In genomic region chr7:5456420-5456819, GRCh38 we compare ENCODE assay signal across 30 cellular contexts.
"Had no signal": no experiment of that assay in that cellular context is flagged by ENCODE, and none has a peak within 500 bp of the region (broad histone marks: within the 10 kb centered on the region; RNA-seq: fewer than 3 reads in every experiment).

No MANE protein-coding gene starts in this region.

- H3K27ac ChIP-seq: adrenal gland, epithelial cell of prostate, esophagus squamous epithelium had no signal

- H3K27me3 ChIP-seq: adrenal gland, body of pancreas had no signal

- FAIRE-seq: colon, endothelial cell of umbilical vein had no signal

- H3K4me3 ChIP-seq: adrenal gland, body of pancreas, esophagus squamous epithelium had no signal

- H3K36me3 ChIP-seq: adrenal gland, esophagus squamous epithelium had no signal

- ATAC-seq: activated CD4-positive, alpha-beta T cell treated with anti-CD3 and anti-CD28 coated beads for 36 hours; activated CD8-positive, alpha-beta memory T cell treated with anti-CD3 and anti-CD28 coated beads, Interleukin-2, amount 10 ng/mL, durations not matched to agents 7 days and 5 days; activated CD8-positive, alpha-beta T cell treated with anti-CD3 and anti-CD28 coated beads, Interleukin-2, amount 10 ng/mL, durations not matched to agents 7 days and 5 days; activated naive CD8-positive, alpha-beta T cell treated with anti-CD3 and anti-CD28 coated beads, Interleukin-2, amount 50 U/mL, for 24 hours; body of pancreas; effector memory CD8-positive, alpha-beta T cell had no signal

- H3K9me3 ChIP-seq: adrenal gland, body of pancreas, esophagus squamous epithelium had no signal

- DNase-seq: activated CD4-positive, alpha-beta memory T cell treated with anti-CD3 and anti-CD28 coated beads for 36 hours; activated CD4-positive, alpha-beta T cell treated with anti-CD3 and anti-CD28 coated beads for 36 hours; activated CD4-positive, alpha-beta T cell treated with anti-CD3 and anti-CD28 coated beads, Interleukin-2, amount 10 ng/mL, durations not matched to agents 24 days and 14 days; activated CD4-positive, CD25-positive, alpha-beta regulatory T cell; activated CD4-positive, CD25-positive, alpha-beta regulatory T cell treated with anti-CD3 and anti-CD28 coated beads, Interleukin-2, amount 50 U/mL, for 72 hours; activated CD8-positive, alpha-beta memory T cell treated with anti-CD3 and anti-CD28 coated beads, Interleukin-2, amount 10 ng/mL, durations not matched to agents 7 days and 5 days; activated CD8-positive, alpha-beta memory T cell treated with anti-CD3 and anti-CD28 coated beads, Interleukin-2, amount 50 U/mL, for 4 hours; activated CD8-positive, alpha-beta T cell treated with anti-CD3 and anti-CD28 coated beads, Interleukin-2, amount 10 ng/mL, durations not matched to agents 7 days and 5 days; activated effector memory CD4-positive, alpha-beta T cell treated with anti-CD3 and anti-CD28 coated beads, Interleukin-2, amount 50 U/mL, for 16 hours; activated naive CD4-positive, alpha-beta T cell treated with anti-CD3 and anti-CD28 coated beads for 36 hours; activated naive CD8-positive, alpha-beta T cell treated with anti-CD3 and anti-CD28 coated beads for 36 hours; activated naive CD8-positive, alpha-beta T cell treated with anti-CD3 and anti-CD28 coated beads, Interleukin-2, amount 50 U/mL, for 24 hours; activated T-cell treated with anti-CD3 and anti-CD28 coated beads, Interleukin-2, amount 50 U/mL, for 1 hour; activated T-cell treated with anti-CD3 and anti-CD28 coated beads, Interleukin-2, amount 50 U/mL, for 48 hours; adrenal gland; amygdala; aorta; body of pancreas; caudate nucleus; cortex of kidney; dermis blood vessel endothelial cell; effector CD4-positive, alpha-beta T cell; effector memory CD8-positive, alpha-beta T cell; esophagus squamous epithelium; foreskin melanocyte; head of caudate nucleus; T-helper 2 cell had no signal
